8 cellular contexts compared by ENCODE assay signal in the genomic region with DNA sequence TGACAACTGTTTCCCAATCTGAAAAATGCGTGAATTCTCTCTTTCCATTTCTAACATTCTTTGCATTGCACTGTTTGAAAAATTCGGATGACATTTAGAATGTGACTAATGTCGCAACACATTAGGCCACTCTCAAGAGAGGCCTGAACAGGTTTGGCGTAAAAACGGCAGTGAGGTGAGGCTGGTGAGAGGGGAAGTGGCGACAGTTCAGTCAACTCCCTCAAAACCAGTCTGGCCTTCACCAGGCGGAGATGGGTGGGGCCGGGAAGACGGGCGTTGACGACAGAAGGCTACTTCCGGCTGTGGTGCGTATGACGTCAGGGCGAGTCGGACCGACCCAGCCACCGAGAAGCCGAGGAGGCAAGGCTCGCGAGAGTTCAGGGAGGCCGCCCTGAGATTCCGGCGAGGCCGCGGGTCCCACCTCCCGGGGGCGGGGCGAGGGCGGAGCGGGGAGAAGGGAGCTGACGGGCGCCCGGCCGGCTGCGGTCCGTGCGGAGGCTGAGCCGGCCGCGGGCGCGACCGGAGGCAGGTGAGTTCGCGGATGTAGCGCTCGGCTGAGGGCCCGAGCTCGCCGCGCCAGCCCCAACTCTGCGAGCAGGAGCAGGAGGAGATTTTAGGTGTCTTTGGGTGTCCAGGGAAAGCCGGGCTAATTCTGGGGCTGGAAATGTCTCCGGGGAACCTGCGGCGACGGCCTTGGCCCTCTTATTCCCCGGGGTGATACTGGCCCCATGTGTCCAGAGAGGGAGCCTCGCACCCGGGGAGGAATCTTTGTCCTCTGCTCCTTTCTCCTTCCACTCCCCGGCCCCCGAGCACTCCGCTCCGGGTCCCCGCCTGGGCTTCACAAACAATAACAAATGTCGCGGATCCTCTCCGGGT. TPM values are rescaled to one million over a fixed set of nuclear protein-coding genes. Genes with fewer than 3 reads are reported as not detected.
A peak's percentile ranks its signal among the peaks of the same experiment; 100 is the strongest.
DNase-seq lines count a peak whose midpoint lies in the region; ATAC-seq and TF ChIP-seq lines count a peak whose summit lies in the region.

A gene (plus strand): TSS at position 483 of the 876 bp plus-strand sequence. CDS start 53,435 bp downstream, outside the sequence.

- DNase-seq in NCI-H1694 (lab: John Stamatoyannopoulos, UW) (peak; percentile 80), ascending aorta (ENCODE audit: low spot score in 2 of 2) (peak; percentile 91 to 99), right cardiac atrium (peak; percentile 99), putamen (ENCODE audit: low spot score) (peak; percentile 88), vagina (ENCODE audit: extremely low spot score in 2 of 2) (peak; percentile 96 to 98)

- TF ChIP-seq CTCF in ascending aorta (IDR thresholded peaks at IDR 0.05) (peak in 2 of 3 experiments; percentile 6 to 29), vagina (IDR thresholded peaks at IDR 0.05) (no peak)

- peak; percentile 95 for ATAC-seq in GM18498 (IDR thresholded peaks at IDR 0.05; ENCODE audit: unreplicated experiment)
- peak; percentile 92 for ATAC-seq in HG02885 (IDR thresholded peaks at IDR 0.05; ENCODE audit: poor library complexity, unreplicated experiment)
- peak; percentile 99 to 100 for ATAC-seq in right cardiac atrium

- 6% methylated on average over 69 of the region's 69 CpGs for WGBS in right cardiac atrium

- H3K9me3 ChIP-seq in ascending aorta (no peaks in the 10 kb centered on the region), right cardiac atrium (ENCODE audit: control insufficient read depth, low read length) (no peaks in the 10 kb centered on the region), vagina (no peaks in the 10 kb centered on the region)

- H3K27me3 ChIP-seq in ascending aorta (no peaks in the 10 kb centered on the region), right cardiac atrium (ENCODE audit: control insufficient read depth, insufficient read depth) (no peaks in the 10 kb centered on the region), vagina (no peaks in the 10 kb centered on the region)

- H3K4me1 ChIP-seq in ascending aorta (peaks cover 0 to 4% of the 10 kb centered on the region in 2 donors), right cardiac atrium (ENCODE audit: control insufficient read depth, insufficient read depth, low read length) (no peaks in the 10 kb centered on the region), vagina (peaks cover 27% of the 10 kb centered on the region)

- H3K36me3 ChIP-seq in ascending aorta, result peaks cover 0 to 4% of the 10 kb centered on the region in 2 donors
- no peaks in the 10 kb centered on the region for H3K36me3 ChIP-seq in vagina

- H3K4me3 ChIP-seq in ascending aorta, result peak within 1 kb of the TSS; percentile 74 to 98
- peak within 1 kb of the TSS; percentile 81 for H3K4me3 ChIP-seq in right cardiac atrium (ENCODE audit: low read length)
- peak within 1 kb of the TSS; percentile 74 to 82 for H3K4me3 ChIP-seq in vagina

- peak within 1 kb of the TSS; percentile 96 to 98 for H3K27ac ChIP-seq in ascending aorta
- peak within 1 kb of the TSS; percentile 69 for H3K27ac ChIP-seq in right cardiac atrium (ENCODE audit: low read length)
- peak within 1 kb of the TSS; percentile 95 for H3K27ac ChIP-seq in vagina

- TF ChIP-seq POLR2A in vagina (IDR thresholded peaks at IDR 0.05), result peak; percentile 32 to 92

- intact Hi-C loops in T-helper 2 cell treated with Interferon-gamma antibody and Interleukin-4, amounts not matched to agents 100 ng/mL and 5 ng/mL, for 36 hours (cut with micrococcal nuclease), result loop anchor here (1.0 to 5.0 kb wide), 8 partner anchors 63 to 1992 kb away; a partner anchor contains a TSS
- intact Hi-C loops in ascending aorta (cut with DNase I) (loop anchor here (1.0 to 5.0 kb wide), 6 partner anchors 45 to 307 kb away; a partner anchor contains a TSS), right cardiac atrium (cut with DNase I) (loop anchor here in 2 of 4 donors (10.0 kb wide), 2 partner anchors 49 to 51 kb away; no protein-coding TSS in a partner anchor), vagina (cut with DNase I) (loop anchor here (10.0 kb wide), 3 partner anchors 49 to 219 kb away; a partner anchor contains a TSS)

RNA-seq across cellular contexts. Expression of the gene that starts here (rescaled TPM):
- 19.1 and 23.6 TPM in 2 replicates for total RNA-seq in T-helper 2 cell treated with Interferon-gamma antibody and Interleukin-4, amounts not matched to agents 100 ng/mL and 5 ng/mL, for 36 hours
- total RNA-seq in ascending aorta (137 TPM), right cardiac atrium (100 to 1,000 TPM in 1 of 4 donors, 10 to 100 TPM in 3; 59.1 to 160 (median 63.7) TPM), vagina (52.8 TPM)
- polyA plus RNA-seq in right cardiac atrium, result 19.5 TPM

Comparison
In these comparisons a context has a peak if more than half of its experiments do, and no peak if none do; other contexts are left out.
1. Peak in every context shown above with its lines: DNase-seq, ATAC-seq, H3K4me3 ChIP-seq and H3K27ac ChIP-seq.
2. CTCF ChIP-seq: peak in ascending aorta (2 of 3); none in vagina (0 of 3).